In genomic region chr21:32370971-32371766, GRCh38 we compare ENCODE assay signal across 15 cellular contexts. TPM values are rescaled to one million over a fixed set of nuclear protein-coding genes. Genes with fewer than 3 reads are reported as not detected.
DNase-seq lines count a peak whose midpoint lies in the region; ATAC-seq and TF ChIP-seq lines count a peak whose summit lies in the region.
"Had no signal": no experiment of that assay in that cellular context is flagged by ENCODE, and none has a peak within 500 bp of the region (broad histone marks: within the 10 kb centered on the region; RNA-seq: fewer than 3 reads in every experiment).

No MANE protein-coding gene starts in this region.

- 61 to 73% (median 65%) methylated on average over 6 of the region's 6 CpGs for WGBS in adrenal gland, 4 donors
- 77 to 87% (median 82%) methylated on average over 6 of the region's 6 CpGs for WGBS in spleen, 5 donors

- peak; percentile 44 for DNase-seq in NCI-H460 (ENCODE audit: extremely low read depth, low read depth)
- DNase-seq in adrenal gland: no peak
- peak; percentile 57 for DNase-seq in fibroblast of pulmonary artery (ENCODE audit: low read depth)
- no peak for DNase-seq in spleen
- DNase-seq in activated effector memory CD4-positive, alpha-beta T cell treated with Interleukin-2 at 50 U/mL for 16 hours: no peak
- DNase-seq in nucleus accumbens (lab: John Stamatoyannopoulos, UW): no peak
- DNase-seq: Calu3; KBM-7; kidney; NCI-H2227 treated with DMSO at 0.1 percent for 48 hours; occipital lobe; RPMI8226; stimulated activated CD4-positive, alpha-beta T cell treated with anti-CD3 and anti-CD28 coated beads, Interleukin-4, amount 100 ng/mL, for 4 hours had no signal

- TF ChIP-seq POLR2A in adrenal gland (IDR thresholded peaks at IDR 0.05) (no peak), spleen (IDR thresholded peaks at IDR 0.05) (no peak)

- ATAC-seq in GM19467 (IDR thresholded peaks at IDR 0.05; ENCODE audit: unreplicated experiment) (no peak), HG02763 (IDR thresholded peaks at IDR 0.05; ENCODE audit: unreplicated experiment) (no peak)

- no peak overlapping the region for H3K4me3 ChIP-seq in adrenal gland
- no peak overlapping the region for H3K4me3 ChIP-seq in fibroblast of pulmonary artery (replicated peaks; ENCODE audit: low read depth, low read length)
- H3K4me3 ChIP-seq in spleen: no peak overlapping the region

- H3K36me3 ChIP-seq in adrenal gland (replicated peaks in 1 of 2) (peaks cover 0 to 22% of the 10 kb centered on the region in 2 donors), spleen (peaks cover 3 to 99% (median 51%) of the 10 kb centered on the region in 6 donors)

- H3K9me3 ChIP-seq in adrenal gland (replicated peaks in 1 of 3) (no peaks in the 10 kb centered on the region), spleen (no peaks in the 10 kb centered on the region)

- H3K27ac ChIP-seq in adrenal gland (peak overlapping the region; percentile 36 to 87 (median 75)), spleen (peak overlapping the region in 5 of 8 donors; percentile 56 to 76 (median 66))

- intact Hi-C loops in adrenal gland (cut with DNase I): no loop called here
- intact Hi-C loops in spleen (cut with DNase I; ENCODE audit: low total_unique reads): no loop called here

- H3K4me1 ChIP-seq in adrenal gland (replicated peaks in 1 of 2) (peaks cover 22 to 23% of the 10 kb centered on the region in 2 donors), spleen (peaks cover 0 to 17% (median 2%) of the 10 kb centered on the region in 6 donors)

- TF ChIP-seq CTCF in adrenal gland (IDR thresholded peaks at IDR 0.05) (no peak), fibroblast of pulmonary artery (IDR thresholded peaks at IDR 0.05; ENCODE audit: low read length, missing control alignments) (no peak), spleen (IDR thresholded peaks at IDR 0.05 in 8 of 11, conservative IDR thresholded peaks at IDR 0.05 in 3 of 11) (no peak)

- no peaks in the 10 kb centered on the region for H3K27me3 ChIP-seq in adrenal gland
- no peaks in the 10 kb centered on the region for H3K27me3 ChIP-seq in spleen (replicated peaks in 1 of 7)

RNA-seq across cellular contexts. Expression of gene URB1, which starts 21.6 kb away (rescaled TPM):
- 25.4 and 26.4 TPM in 2 replicates for total RNA-seq in NCI-H460 (2014; rRNA removed; shearing (Covaris generic))
- 20.6 and 31.2 TPM in 2 replicates for polyA plus RNA-seq in NCI-H460 (2014; cell fraction: nucleus; rRNA removed)
- total RNA-seq in adrenal gland (10 to 100 TPM; 15.4 to 31.6 (median 17.9) TPM), spleen (10 to 100 TPM; 11.6 to 20.8 (median 12.4) TPM)
- polyA plus RNA-seq in adrenal gland (1 to 10 TPM; 5.2 to 9.3 (median 6.7) TPM), spleen (1 to 10 TPM; 2.0 to 3.6 (median 2.5) TPM)

RNA-seq across cellular contexts. Expression of gene EVA1C, which starts 41.3 kb away (rescaled TPM):
- 46.5 and 55.7 TPM in 2 replicates for total RNA-seq in NCI-H460 (2014; rRNA removed; shearing (Covaris generic))
- polyA plus RNA-seq in NCI-H460 (2014; cell fraction: nucleus; rRNA removed): 41.4 and 42.5 TPM in 2 replicates
- total RNA-seq in adrenal gland (10 to 100 TPM in 5 of 8 donors, 1 to 10 TPM in 3; 6.3 to 16.2 (median 12.1) TPM), spleen (10 to 100 TPM; 19.3 to 39.4 (median 28.7) TPM)
- polyA plus RNA-seq in adrenal gland (10 to 100 TPM in 2 of 3 donors, 1 to 10 TPM in 1; 8.2 to 33.2 (median 31.4) TPM), spleen (10 to 100 TPM; 11.9 to 18.2 (median 16.2) TPM)

Comparison
In these comparisons a context has a peak if more than half of its experiments do, and no peak if none do; other contexts are left out.
1. DNase-seq: peak in NCI-H460 (single experiment) and fibroblast of pulmonary artery (single experiment); none in adrenal gland (0 of 7), spleen (single experiment), activated effector memory CD4-positive, alpha-beta T cell treated with Interleukin-2 at 50 U/mL for 16 hours (single experiment) and nucleus accumbens (0 of 56).